Comparison of ENCODE assay signal across 8 cellular contexts in genomic region chr1:183567584-183567983, GRCh38.
A peak's percentile ranks its signal among the peaks of the same experiment; 100 is the strongest.
DNase-seq lines count a peak whose midpoint lies in the region; ATAC-seq lines count a peak whose summit lies in the region.

No MANE protein-coding gene starts in this region.

- no peak overlapping the region for H3K4me3 Mint-ChIP-seq in activated T-cell treated with anti-CD3 and anti-CD28 coated beads, Interleukin-2, amount 50 U/mL, for 24 hours

- H3K9me3 Mint-ChIP-seq in activated T-cell treated with anti-CD3 and anti-CD28 coated beads, Interleukin-2, amount 50 U/mL, for 24 hours = no peaks in the 10 kb centered on the region

- H3K36me3 Mint-ChIP-seq in activated T-cell treated with anti-CD3 and anti-CD28 coated beads, Interleukin-2, amount 50 U/mL, for 24 hours (ENCODE audit: low read depth) = peaks cover 3% of the 10 kb centered on the region

- peak overlapping the region; percentile 52 for H3K27ac Mint-ChIP-seq in activated T-cell treated with anti-CD3 and anti-CD28 coated beads, Interleukin-2, amount 50 U/mL, for 24 hours

- DNase-seq in activated T-cell treated with anti-CD3 and anti-CD28 coated beads, Interleukin-2, amount 50 U/mL, for 24 hours = no peak
- no peak for DNase-seq in activated T-cell treated with anti-CD3 and anti-CD28 coated beads for 4 hours
- peak; percentile 79 for DNase-seq in SKM-1 treated with dmso at 0.1 percent for 144 hours (lab: John Stamatoyannopoulos, UW; ENCODE audit: unreplicated experiment)
- peak; percentile 43 for DNase-seq in kidney glomerular epithelial cell (lab: John Stamatoyannopoulos, UW)
- DNase-seq in NCI-H748 treated with DMSO at 0.1 percent for 48 hours (lab: John Stamatoyannopoulos, UW) = no peak
- no peak for DNase-seq in activated effector memory CD4-positive, alpha-beta T cell treated with Interleukin-2 at 50 U/mL for 16 hours

- peak; percentile 49 for ATAC-seq in HG03175 (IDR thresholded peaks at IDR 0.05; ENCODE audit: unreplicated experiment)
- no peak for ATAC-seq in GM19328 (IDR thresholded peaks at IDR 0.05; ENCODE audit: unreplicated experiment)

- H3K4me1 Mint-ChIP-seq in activated T-cell treated with anti-CD3 and anti-CD28 coated beads, Interleukin-2, amount 50 U/mL, for 24 hours (ENCODE audit: low read depth) = peaks cover 25% of the 10 kb centered on the region

- peaks cover 4% of the 10 kb centered on the region for H3K27me3 Mint-ChIP-seq in activated T-cell treated with anti-CD3 and anti-CD28 coated beads, Interleukin-2, amount 50 U/mL, for 24 hours

Comparison
In these comparisons a context has a peak if more than half of its experiments do, and no peak if none do; other contexts are left out.
1. DNase-seq: peak in SKM-1 treated with dmso at 0.1 percent for 144 hours (single experiment) and kidney glomerular epithelial cell (single experiment); none in activated T-cell treated with anti-CD3 and anti-CD28 coated beads, Interleukin-2, amount 50 U/mL, for 24 hours (single experiment), activated T-cell treated with anti-CD3 and anti-CD28 coated beads for 4 hours (single experiment), NCI-H748 treated with DMSO at 0.1 percent for 48 hours (single experiment) and activated effector memory CD4-positive, alpha-beta T cell treated with Interleukin-2 at 50 U/mL for 16 hours (single experiment).